10 cellular contexts compared by ENCODE assay signal in genomic region chr3:48130321-48130881, GRCh38. TPM values are rescaled to one million over a fixed set of nuclear protein-coding genes. Genes with fewer than 3 reads are reported as not detected.
DNase-seq lines count a peak whose midpoint lies in the region; ATAC-seq and TF ChIP-seq lines count a peak whose summit lies in the region.
"Had no signal": no experiment of that assay in that cellular context is flagged by ENCODE, and none has a peak within 500 bp of the region (broad histone marks: within the 10 kb centered on the region; RNA-seq: fewer than 3 reads in every experiment).

No MANE protein-coding gene starts in this region.

- H3K4me3 ChIP-seq in adrenal gland (no peak overlapping the region), left ventricle myocardium inferior (peak overlapping the region; percentile 24)

- ATAC-seq in HG03159 (IDR thresholded peaks at IDR 0.05; ENCODE audit: unreplicated experiment) (no peak), GM21381 (IDR thresholded peaks at IDR 0.05; ENCODE audit: unreplicated experiment) (no peak), GM19467 (IDR thresholded peaks at IDR 0.05; ENCODE audit: unreplicated experiment) (no peak)
- ATAC-seq: PC-3 had no signal

- no peaks in the 10 kb centered on the region for H3K36me3 ChIP-seq in adrenal gland (replicated peaks in 1 of 2)
- H3K36me3 ChIP-seq in left ventricle myocardium inferior, result no peaks in the 10 kb centered on the region

- DNase-seq in Ammon's horn (ENCODE audit: low spot score), result peak; percentile 60
- DNase-seq in adrenal gland, result peak; percentile 47 to 90 (median 65)
- DNase-seq in left ventricle myocardium inferior, result peak; percentile 86
- DNase-seq in posterior cingulate gyrus, result peak in 6 of 10 donors; percentile 10 to 78 (median 20)
- DNase-seq in NCI-H1417 treated with DMSO at 0.1 percent for 48 hours (lab: John Stamatoyannopoulos, UW), result no peak
- DNase-seq: cerebellar nuclear complex, PC-3 had no signal

- peak overlapping the region in 3 of 5 donors; percentile 17 to 79 (median 70) for H3K27ac ChIP-seq in adrenal gland
- peak overlapping the region; percentile 89 for H3K27ac ChIP-seq in left ventricle myocardium inferior (replicated peaks)

- no peaks in the 10 kb centered on the region for H3K9me3 ChIP-seq in adrenal gland (replicated peaks in 1 of 3)
- H3K9me3 ChIP-seq in left ventricle myocardium inferior (replicated peaks), result no peaks in the 10 kb centered on the region

- TF ChIP-seq CTCF in adrenal gland (IDR thresholded peaks at IDR 0.05) (no peak), left ventricle myocardium inferior (IDR thresholded peaks at IDR 0.05; ENCODE audit: borderline replicate concordance) (no peak)

- 58 to 65% (median 59%) methylated on average over 5 to 8 of the region's 8 CpGs for WGBS in adrenal gland, 4 donors

- H3K27me3 ChIP-seq in adrenal gland (no peaks in the 10 kb centered on the region), left ventricle myocardium inferior (ENCODE audit: low read depth) (no peaks in the 10 kb centered on the region)

- peaks cover 0 to 5% of the 10 kb centered on the region in 2 donors for H3K4me1 ChIP-seq in adrenal gland (replicated peaks in 1 of 2)
- peaks cover 29% of the 10 kb centered on the region for H3K4me1 ChIP-seq in left ventricle myocardium inferior

- no peak for TF ChIP-seq POLR2A in adrenal gland (IDR thresholded peaks at IDR 0.05)

- intact Hi-C loops in adrenal gland (cut with DNase I) (no loop called here), left ventricle myocardium inferior (cut with micrococcal nuclease) (no loop called here), posterior cingulate gyrus (cut with DNase I) (no loop called here)

RNA-seq across cellular contexts. Expression of gene CDC25A, which starts 57.8 kb away (rescaled TPM):
- total RNA-seq in adrenal gland, result 1 to 10 TPM; 1.0 to 2.2 (median 1.3) TPM
- 1 to 10 TPM in 1 of 3 donors, under 1 TPM in 2; 0.57 to 3.0 (median 0.64) TPM for polyA plus RNA-seq in adrenal gland
- 0.52 TPM for total RNA-seq in left ventricle myocardium inferior
